9 cellular contexts compared by ENCODE assay signal in genomic region chr1:209648931-209649776, GRCh38. TPM values are rescaled to one million over a fixed set of nuclear protein-coding genes. Genes with fewer than 3 reads are reported as not detected.
DNase-seq lines count a peak whose midpoint lies in the region; ATAC-seq, FAIRE-seq and TF ChIP-seq lines count a peak whose summit lies in the region.
"Had no signal": no experiment of that assay in that cellular context is flagged by ENCODE, and none has a peak within 500 bp of the region (broad histone marks: within the 10 kb centered on the region; RNA-seq: fewer than 3 reads in every experiment).

No MANE protein-coding gene starts in this region.

- TF ChIP-seq CTCF in ascending aorta (IDR thresholded peaks at IDR 0.05) (no peak), liver (IDR thresholded peaks at IDR 0.05; ENCODE audit: low read depth, low read length, missing input control) (no peak)

- TF ChIP-seq RAD21 in liver (IDR thresholded peaks at IDR 0.05): no peak

- peak overlapping the region; percentile 56 to 58 for H3K27ac ChIP-seq in ascending aorta
- H3K27ac ChIP-seq in liver (ENCODE audit: low read depth in 1 of 2, low read length in 2 of 2): peak overlapping the region; percentile 44 to 51

- intact Hi-C loops in ascending aorta (cut with DNase I): no loop called here

- H3K27me3 ChIP-seq in ascending aorta (no peaks in the 10 kb centered on the region), liver (ENCODE audit: control insufficient read depth in 4 of 4, insufficient read depth in 4 of 4, low read length in 3 of 4) (no peaks in the 10 kb centered on the region)

- ATAC-seq in HG03469 (IDR thresholded peaks at IDR 0.05; ENCODE audit: unreplicated experiment) (no peak), HG03571 (IDR thresholded peaks at IDR 0.05; ENCODE audit: unreplicated experiment) (no peak)

- H3K4me3 ChIP-seq in ascending aorta: no peak overlapping the region
- H3K4me3 ChIP-seq in liver (ENCODE audit: low read depth in 1 of 3, low read length in 3 of 3): no peak overlapping the region

- H3K36me3 ChIP-seq in ascending aorta (no peaks in the 10 kb centered on the region), liver (ENCODE audit: control insufficient read depth in 4 of 4, insufficient read depth in 3 of 4, low read depth in 1 of 4, low read length in 3 of 4) (no peaks in the 10 kb centered on the region)

- DNase-seq in HTR-8/SVneo (ENCODE audit: insufficient read length, low spot score) (peak; percentile 66), ascending aorta (ENCODE audit: low spot score in 2 of 2) (no peak), NCI-H1092 treated with DMSO at 0.1 percent for 48 hours (lab: John Stamatoyannopoulos, UW) (no peak), NCI-H510A (lab: John Stamatoyannopoulos, UW) (no peak)
- DNase-seq: activated B cell treated with CpG ODN at 0.5 μM for 24 hours had no signal

- H3K9me3 ChIP-seq in ascending aorta: no peaks in the 10 kb centered on the region
- H3K9me3 ChIP-seq in liver (ENCODE audit: control insufficient read depth in 4 of 4, low read length in 3 of 4): no peaks in the 10 kb centered on the region

- 55% methylated on average over 6 of the region's 6 CpGs for WGBS in liver

- no peak overlapping the region for H3K9ac ChIP-seq in liver (ENCODE audit: low read depth in 1 of 2, low read length in 2 of 2)

- H3K4me1 ChIP-seq in ascending aorta: peaks cover under 1 to 24% of the 10 kb centered on the region in 2 donors
- peaks cover 5 to 24% (median 15%) of the 10 kb centered on the region in 4 donors for H3K4me1 ChIP-seq in liver (ENCODE audit: control insufficient read depth in 4 of 4, insufficient read depth in 4 of 4, low read length in 3 of 4)

- peak; percentile 92 for FAIRE-seq in A204.1 (lab: Jason Lieb, UNC)
- FAIRE-seq in HTR-8/SVneo (lab: Jason Lieb, UNC): peak; percentile 88

TF ChIP-seq in liver, 16 proteins besides CTCF, POLR2A, EP300 and RAD21:
- no peak for TF ChIP-seq FOXA1 (IDR thresholded peaks at IDR 0.05)
- TF ChIP-seq JUND (IDR thresholded peaks at IDR 0.05): peak in 1 of 2 donors; percentile 14
- no peak for TF ChIP-seq TAF1 (conservative IDR thresholded peaks at IDR 0.05)
- peak; percentile 57 for TF ChIP-seq NR2F2 (IDR thresholded peaks at IDR 0.05)
- no peak for TF ChIP-seq FOXA2 (IDR thresholded peaks at IDR 0.05)
- no peak for TF ChIP-seq YY1 (IDR thresholded peaks at IDR 0.05)
- TF ChIP-seq, protein P1, sequence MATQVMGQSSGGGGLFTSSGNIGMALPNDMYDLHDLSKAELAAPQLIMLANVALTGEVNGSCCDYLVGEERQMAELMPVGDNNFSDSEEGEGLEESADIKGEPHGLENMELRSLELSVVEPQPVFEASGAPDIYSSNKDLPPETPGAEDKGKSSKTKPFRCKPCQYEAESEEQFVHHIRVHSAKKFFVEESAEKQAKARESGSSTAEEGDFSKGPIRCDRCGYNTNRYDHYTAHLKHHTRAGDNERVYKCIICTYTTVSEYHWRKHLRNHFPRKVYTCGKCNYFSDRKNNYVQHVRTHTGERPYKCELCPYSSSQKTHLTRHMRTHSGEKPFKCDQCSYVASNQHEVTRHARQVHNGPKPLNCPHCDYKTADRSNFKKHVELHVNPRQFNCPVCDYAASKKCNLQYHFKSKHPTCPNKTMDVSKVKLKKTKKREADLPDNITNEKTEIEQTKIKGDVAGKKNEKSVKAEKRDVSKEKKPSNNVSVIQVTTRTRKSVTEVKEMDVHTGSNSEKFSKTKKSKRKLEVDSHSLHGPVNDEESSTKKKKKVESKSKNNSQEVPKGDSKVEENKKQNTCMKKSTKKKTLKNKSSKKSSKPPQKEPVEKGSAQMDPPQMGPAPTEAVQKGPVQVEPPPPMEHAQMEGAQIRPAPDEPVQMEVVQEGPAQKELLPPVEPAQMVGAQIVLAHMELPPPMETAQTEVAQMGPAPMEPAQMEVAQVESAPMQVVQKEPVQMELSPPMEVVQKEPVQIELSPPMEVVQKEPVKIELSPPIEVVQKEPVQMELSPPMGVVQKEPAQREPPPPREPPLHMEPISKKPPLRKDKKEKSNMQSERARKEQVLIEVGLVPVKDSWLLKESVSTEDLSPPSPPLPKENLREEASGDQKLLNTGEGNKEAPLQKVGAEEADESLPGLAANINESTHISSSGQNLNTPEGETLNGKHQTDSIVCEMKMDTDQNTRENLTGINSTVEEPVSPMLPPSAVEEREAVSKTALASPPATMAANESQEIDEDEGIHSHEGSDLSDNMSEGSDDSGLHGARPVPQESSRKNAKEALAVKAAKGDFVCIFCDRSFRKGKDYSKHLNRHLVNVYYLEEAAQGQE (IDR thresholded peaks at IDR 0.05): no peak
- no peak for TF ChIP-seq RXRA (IDR thresholded peaks at IDR 0.05)

RNA-seq across cellular contexts. Expression of gene LAMB3, which starts 3.1 kb away (rescaled TPM):
- total RNA-seq in ascending aorta: 0.75 TPM
- 1 to 10 TPM; 1.3 to 9.1 TPM for total RNA-seq in liver
- polyA plus RNA-seq in liver: 1 to 10 TPM; 3.6 to 7.6 TPM

RNA-seq across cellular contexts. Expression of gene G0S2, which starts 26.1 kb away (rescaled TPM):
- 15.1 TPM for total RNA-seq in ascending aorta
- 100 to 1,000 TPM in 1 of 2 donors, 1 to 10 TPM in 1; 9.6 to 185 TPM for total RNA-seq in liver
- 100 to 1,000 TPM; 146 to 347 TPM for polyA plus RNA-seq in liver

RNA-seq across cellular contexts. Expression of gene HSD11B1, which starts 55.5 kb away (rescaled TPM):
- total RNA-seq in ascending aorta (0.32 TPM), liver (100 to 1,000 TPM in 1 of 2 donors, under 1 TPM in 1; 0.09 to 226 TPM)
- 100 to 1,000 TPM; 381 to 488 TPM for polyA plus RNA-seq in liver
- total RNA-seq: activated B cell treated with CpG ODN at 0.5 μM for 24 hours had no signal
